1 cellular context compared by ENCODE assay signal in genomic region chr1:11052839-11053757, GRCh38.
TF ChIP-seq lines count a peak whose summit lies in the region.

No MANE protein-coding gene starts in this region.

TF ChIP-seq in endothelial cell of umbilical vein, 7 proteins besides CTCF, POLR2A, EP300 and RAD21:
- TF ChIP-seq POLR2AphosphoS5 (IDR thresholded peaks at IDR 0.05; ENCODE audit: insufficient read depth, low read depth, low read length) = peak; percentile 56
- TF ChIP-seq MAX (IDR thresholded peaks at IDR 0.05; ENCODE audit: insufficient read depth, insufficient read length) = no peak
